In the genomic region with DNA sequence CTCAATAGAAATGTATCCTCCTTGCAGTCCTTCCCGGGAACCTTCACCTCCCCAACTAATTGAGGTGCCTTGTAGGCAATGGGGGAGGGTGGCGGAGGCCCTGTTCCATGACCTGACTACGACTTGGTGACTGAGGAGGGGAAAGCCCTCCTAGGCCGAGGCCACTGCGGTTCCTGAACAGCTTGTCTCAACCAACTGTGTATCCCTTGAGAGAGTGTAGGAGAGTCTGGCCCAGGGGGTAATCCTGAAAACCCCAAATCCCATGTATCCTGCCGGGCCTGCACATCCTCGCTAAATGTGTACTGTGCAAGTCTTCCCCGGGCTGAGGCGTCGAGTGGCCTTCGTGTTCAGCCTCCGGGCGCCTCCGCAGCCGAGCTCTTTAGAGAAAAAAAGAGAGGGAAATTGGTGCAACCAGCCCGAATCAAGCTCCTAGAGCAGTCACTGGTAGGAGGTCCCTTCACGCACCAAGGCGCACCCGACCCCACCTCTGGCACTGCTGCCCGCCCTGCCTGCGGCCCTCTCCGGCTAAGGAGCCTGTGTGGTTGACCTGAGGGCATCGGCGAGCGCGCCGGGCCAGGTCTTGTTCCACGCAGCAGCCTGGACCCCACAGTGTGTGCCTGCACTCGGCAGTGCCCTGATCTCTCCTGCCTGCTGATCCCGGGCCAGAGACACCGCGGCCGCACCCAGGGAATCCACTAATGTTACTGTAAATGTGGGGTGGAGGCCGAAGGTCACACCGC, we compare ENCODE assay signal across 18 cellular contexts. TPM values are rescaled to one million over a fixed set of nuclear protein-coding genes. Genes with fewer than 3 reads are reported as not detected.
DNase-seq lines count a peak whose midpoint lies in the region; ATAC-seq and TF ChIP-seq lines count a peak whose summit lies in the region.
"Had no signal": no experiment of that assay in that cellular context is flagged by ENCODE, and none has a peak within 500 bp of the region (broad histone marks: within the 10 kb centered on the region; RNA-seq: fewer than 3 reads in every experiment).

No MANE protein-coding gene starts in this region.

- H3K27me3 Mint-ChIP-seq in endodermal cell (ENCODE audit: insufficient read depth), result no peaks in the 10 kb centered on the region
- peaks cover 75 to 78% of the 10 kb centered on the region in 2 donors for H3K27me3 Mint-ChIP-seq in natural killer cell (ENCODE audit: low read depth in 2 of 2)

- H3K4me1 ChIP-seq in endodermal cell (ENCODE audit: control insufficient read depth, insufficient read depth, low read length), result peaks cover 8% of the 10 kb centered on the region
- H3K4me1 ChIP-seq in mesenchymal stem cell (ENCODE audit: control insufficient read depth, insufficient read depth, low read depth, low read length), result peaks cover 22% of the 10 kb centered on the region
- H3K4me1 ChIP-seq: adrenal gland, left lung had no signal

- no peak overlapping the region for H3K18ac ChIP-seq in mesenchymal stem cell (ENCODE audit: low read depth in 1 of 2, low read length in 2 of 2)

- H3K4me1 Mint-ChIP-seq in endodermal cell (peaks cover 54% of the 10 kb centered on the region), natural killer cell (peaks cover 7 to 19% of the 10 kb centered on the region in 2 donors)

- no peak overlapping the region for H3K23ac ChIP-seq in mesenchymal stem cell (ENCODE audit: low read length in 2 of 2)

- H3K27ac Mint-ChIP-seq in endodermal cell (no peak overlapping the region), natural killer cell (no peak overlapping the region)

- DNase-seq in ACHN (peak; percentile 52), H7 (peak; percentile 74), endodermal cell (peak; percentile 81), mesenchymal stem cell (no peak), DMS 273 (lab: John Stamatoyannopoulos, UW; ENCODE audit: unreplicated experiment) (no peak), SHP77 treated with DMSO at 0.1 percent for 48 hours (lab: John Stamatoyannopoulos, UW) (no peak), natural killer cell (no peak)
- DNase-seq: adrenal gland; central memory CD4-positive, alpha-beta T cell; left lung; NCI-H1417 treated with DMSO at 0.1 percent for 48 hours; NCI-H446 treated with DMSO at 0.1 percent for 48 hours had no signal

- H4K8ac ChIP-seq in mesenchymal stem cell (ENCODE audit: low read length), result no peak overlapping the region

- H3K27ac ChIP-seq in endodermal cell (ENCODE audit: low read depth, low read length) (no peak overlapping the region), mesenchymal stem cell (ENCODE audit: low read length, poor library complexity, severe bottlenecking) (no peak overlapping the region)
- H3K27ac ChIP-seq: adrenal gland, epithelial cell of prostate, HL-60, left lung had no signal

- no peak overlapping the region for H2BK5ac ChIP-seq in mesenchymal stem cell (ENCODE audit: low read depth, low read length, poor library complexity, severe bottlenecking)

- no peaks in the 10 kb centered on the region for H3K9me3 Mint-ChIP-seq in endodermal cell
- H3K9me3 Mint-ChIP-seq in natural killer cell, result peaks cover 5 to 6% of the 10 kb centered on the region in 2 donors

- in situ Hi-C loops in ACHN (cut with HindIII; ENCODE audit: low pct_ligation_motif_present, low pct_unique_long_range_greater_than_20kb, low sequenced_read_pairs), result loop anchor here (25.0 kb wide), 1 partner anchor 345 kb away; no protein-coding TSS in a partner anchor

- H3K4ac ChIP-seq in mesenchymal stem cell (ENCODE audit: low read depth in 1 of 2, low read length in 2 of 2), result no peak overlapping the region

- no peak for ATAC-seq in natural killer cell
- no peak for ATAC-seq in esophagus mucosa
- ATAC-seq: left lung had no signal

- H2AFZ ChIP-seq in mesenchymal stem cell (ENCODE audit: low read depth, low read length), result no peak overlapping the region

- H3K36me3 Mint-ChIP-seq in endodermal cell (ENCODE audit: low read depth) (no peaks in the 10 kb centered on the region), natural killer cell (peaks cover 30% of the 10 kb centered on the region)

- H2BK12ac ChIP-seq in mesenchymal stem cell (ENCODE audit: low read length in 2 of 2), result no peak overlapping the region

- no peak overlapping the region for H2AK5ac ChIP-seq in mesenchymal stem cell (ENCODE audit: low read length, severe bottlenecking)

- TF ChIP-seq CTCF in endodermal cell (conservative IDR thresholded peaks at IDR 0.05), result no peak
- TF ChIP-seq CTCF in natural killer cell (IDR thresholded peaks at IDR 0.05), result no peak

- H3K4me3 ChIP-seq in H7 (ENCODE audit: insufficient read depth, low read depth, low read length), result peak overlapping the region; percentile 15; the same call in 1 of the 2 replicates
- H3K4me3 ChIP-seq in endodermal cell (ENCODE audit: low read length), result peak overlapping the region; percentile 42
- H3K4me3 ChIP-seq in mesenchymal stem cell (ENCODE audit: insufficient read depth in 1 of 2, low read depth in 1 of 2, low read length in 2 of 2), result no peak overlapping the region
- H3K4me3 ChIP-seq: adrenal gland, left lung had no signal

- peaks cover 100% of the 10 kb centered on the region for H3K27me3 ChIP-seq in H7 (ENCODE audit: control insufficient read depth, insufficient read depth, low read length)
- peaks cover 100% of the 10 kb centered on the region for H3K27me3 ChIP-seq in endodermal cell (ENCODE audit: control insufficient read depth, insufficient read depth, low read length, poor library complexity, severe bottlenecking)
- peaks cover 39 to 84% of the 10 kb centered on the region in 2 experiments for H3K27me3 ChIP-seq in mesenchymal stem cell (ENCODE audit: control insufficient read depth in 1 of 2, insufficient read depth in 1 of 2, low read length in 2 of 2)

- H3K9ac ChIP-seq in endodermal cell (ENCODE audit: extremely low read depth, low read length, poor library complexity, severe bottlenecking) (no peak overlapping the region), mesenchymal stem cell (ENCODE audit: low read length) (peak overlapping the region; percentile 91)

- no peak overlapping the region for H3K4me2 ChIP-seq in mesenchymal stem cell (ENCODE audit: low read length, poor library complexity, severe bottlenecking)

- H4K91ac ChIP-seq in mesenchymal stem cell (ENCODE audit: low read length), result peak overlapping the region; percentile 18

- WGBS in endodermal cell (ENCODE audit: insufficient coverage in 1 of 2, insufficient read length in 1 of 2), 2 experiments, result 0 to 10% methylated on average over 2 to 32 of the region's 35 CpGs
- 13% methylated on average over 29 of the region's 35 CpGs for WGBS in mesenchymal stem cell

- no peak overlapping the region for H3K14ac ChIP-seq in mesenchymal stem cell (ENCODE audit: low read length in 2 of 2)

- intact Hi-C loops in natural killer cell (cut with micrococcal nuclease), result no loop called here

- H3K9me3 ChIP-seq in endodermal cell (ENCODE audit: control insufficient read depth, low read length), result no peaks in the 10 kb centered on the region
- H3K9me3 ChIP-seq in mesenchymal stem cell (ENCODE audit: control insufficient read depth, low read length), result peaks cover 8% of the 10 kb centered on the region
- H3K9me3 ChIP-seq: adrenal gland, left lung had no signal

- no peaks in the 10 kb centered on the region for H3K79me1 ChIP-seq in mesenchymal stem cell (replicated peaks; ENCODE audit: low read length, poor library complexity, severe bottlenecking)

- H3K36me3 ChIP-seq in H7 (replicated peaks; ENCODE audit: control insufficient read depth, insufficient read depth, low read length) (no peaks in the 10 kb centered on the region), endodermal cell (ENCODE audit: control insufficient read depth, insufficient read depth, low read length) (no peaks in the 10 kb centered on the region), mesenchymal stem cell (ENCODE audit: control insufficient read depth in 1 of 2, insufficient read depth in 2 of 2, low read depth in 1 of 2, low read length in 2 of 2) (peaks cover 0 to 4% of the 10 kb centered on the region in 2 experiments)
- H3K36me3 ChIP-seq: adrenal gland, left lung had no signal

- H3K4me3 Mint-ChIP-seq in endodermal cell (peak overlapping the region; percentile 45), natural killer cell (no peak overlapping the region)
- H3K4me3 Mint-ChIP-seq: activated T-helper 1 cell treated with anti-CD3 and anti-CD28 coated beads, Interleukin-12 subunit alpha, Interleukin-12 subunit beta, Interleukin-2, Interleukin-4 antibody, amounts not matched to agents 30 ng/mL and 10 ng/mL and 1 ng/mL, durations not matched to agents 14 hours and 24 hours and 36 hours had no signal

- H2BK15ac ChIP-seq in mesenchymal stem cell (ENCODE audit: low read depth, poor library complexity, severe bottlenecking), result no peak overlapping the region

- no peak overlapping the region for H2BK120ac ChIP-seq in mesenchymal stem cell (ENCODE audit: low read depth, low read length)

RNA-seq across cellular contexts. Expression of a gene that starts 7.3 kb away (rescaled TPM):
- 0.03 TPM in 1 of 2 replicates, not detected in the other for total RNA-seq in H7 (2014; rRNA removed; shearing (Covaris generic))
- total RNA-seq in endodermal cell, result under 1 TPM; 0.07 to 0.31 TPM
- 0.11 TPM for polyA plus RNA-seq in endodermal cell (2013, experiment 1 of 2)
- polyA plus RNA-seq in endodermal cell (2013, experiment 2 of 2), result 0.21 TPM
- not detected for polyA plus RNA-seq in mesenchymal stem cell (2013, experiment 1 of 2)
- not detected for polyA plus RNA-seq in mesenchymal stem cell (2013, experiment 2 of 2)
- not detected for total RNA-seq in natural killer cell
- not detected for total RNA-seq in esophagus mucosa
- total RNA-seq: adrenal gland, left lung, SK-MEL-5 had no signal
- polyA plus RNA-seq: adrenal gland, AG04450 had no signal

Comparison
In these comparisons a context has a peak if more than half of its experiments do, and no peak if none do; other contexts are left out.
1. DNase-seq: peak in ACHN (single experiment), H7 (single experiment) and endodermal cell (single experiment); none in mesenchymal stem cell (single experiment), DMS 273 (single experiment), SHP77 treated with DMSO at 0.1 percent for 48 hours (single experiment) and natural killer cell (single experiment).
2. H3K4me3 ChIP-seq: peak in H7 (single experiment) and endodermal cell (single experiment); none in mesenchymal stem cell (0 of 2).